9 cellular contexts compared by ENCODE assay signal in the genomic region with DNA sequence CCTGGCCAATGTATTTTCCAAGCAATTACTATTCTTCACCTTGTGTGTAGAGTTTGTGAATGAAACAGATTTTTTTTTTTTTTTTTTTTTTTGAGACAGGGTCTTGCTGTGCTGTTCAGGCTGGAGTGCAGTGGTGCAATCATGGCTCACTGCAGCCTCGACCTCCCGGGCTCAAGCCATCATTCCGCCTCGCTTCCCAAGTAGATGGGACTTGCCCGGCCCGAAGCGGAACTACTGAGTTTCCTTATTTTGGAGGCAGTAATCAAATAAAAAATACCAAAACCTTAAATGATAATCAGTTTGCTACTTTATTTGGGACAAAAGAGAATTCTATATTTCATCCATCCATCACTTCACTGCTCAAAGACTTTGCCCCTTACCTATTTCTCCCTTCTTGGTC. TPM values are rescaled to one million over a fixed set of nuclear protein-coding genes. Genes with fewer than 3 reads are reported as not detected.
DNase-seq lines count a peak whose midpoint lies in the region; ATAC-seq and TF ChIP-seq lines count a peak whose summit lies in the region.
"Had no signal": no experiment of that assay in that cellular context is flagged by ENCODE, and none has a peak within 500 bp of the region (broad histone marks: within the 10 kb centered on the region; RNA-seq: fewer than 3 reads in every experiment).

No MANE protein-coding gene starts in this region.

- no peak for DNase-seq in activated naive CD8-positive, alpha-beta T cell treated with anti-CD3 and anti-CD28 coated beads, Interleukin-2, amount 10 ng/mL, durations not matched to agents 7 days and 5 days
- no peak for DNase-seq in activated naive CD8-positive, alpha-beta T cell treated with anti-CD3 and anti-CD28 coated beads, Interleukin-2, amount 50 U/mL, for 24 hours
- no peak for DNase-seq in activated CD8-positive, alpha-beta T cell treated with anti-CD3 and anti-CD28 coated beads, Interleukin-2, amount 10 ng/mL, durations not matched to agents 7 days and 5 days
- DNase-seq in lower lobe of right lung: no peak
- no peak for DNase-seq in tibial nerve (ENCODE audit: low spot score in 2 of 2)
- DNase-seq in NCI-H446 (lab: John Stamatoyannopoulos, UW): no peak
- DNase-seq in C1 segment of cervical spinal cord (lab: John Stamatoyannopoulos, UW): no peak

- CTCF ChIA-PET in activated CD8-positive, alpha-beta T cell treated with anti-CD3 and anti-CD28 coated beads, Interleukin-2, amount 10 ng/mL, durations not matched to agents 7 days and 5 days (lab: Charles Lee): no interaction called here

- intact Hi-C loops in lower lobe of right lung (cut with DNase I): no loop called here

- peak overlapping the region; percentile 91 for H3K4me3 ChIP-seq in lower lobe of right lung
- H3K4me3 ChIP-seq in tibial nerve: peak overlapping the region in 3 of 4 donors; percentile 49 to 91 (median 83)
- H3K4me3 ChIP-seq in gastroesophageal sphincter: peak overlapping the region in 1 of 2 donors; percentile 76

- H3K4me1 Mint-ChIP-seq in activated naive CD8-positive, alpha-beta T cell treated with anti-CD3 and anti-CD28 coated beads, Interleukin-2, amount 10 ng/mL, durations not matched to agents 7 days and 5 days: peaks cover 9% of the 10 kb centered on the region
- peaks cover 6% of the 10 kb centered on the region for H3K4me1 Mint-ChIP-seq in activated naive CD8-positive, alpha-beta T cell treated with anti-CD3 and anti-CD28 coated beads, Interleukin-2, amount 50 U/mL, for 24 hours
- peaks cover 12% of the 10 kb centered on the region for H3K4me1 Mint-ChIP-seq in activated CD8-positive, alpha-beta T cell treated with anti-CD3 and anti-CD28 coated beads, Interleukin-2, amount 10 ng/mL, durations not matched to agents 7 days and 5 days (ENCODE audit: low read depth)

- H3K9me3 ChIP-seq in lower lobe of right lung: no peaks in the 10 kb centered on the region
- H3K9me3 ChIP-seq in tibial nerve: peaks cover 0 to 1% (median 0%) of the 10 kb centered on the region in 4 donors
- H3K9me3 ChIP-seq in gastroesophageal sphincter: no peaks in the 10 kb centered on the region

- no peaks in the 10 kb centered on the region for H3K9me3 Mint-ChIP-seq in activated naive CD8-positive, alpha-beta T cell treated with anti-CD3 and anti-CD28 coated beads, Interleukin-2, amount 10 ng/mL, durations not matched to agents 7 days and 5 days
- H3K9me3 Mint-ChIP-seq in activated naive CD8-positive, alpha-beta T cell treated with anti-CD3 and anti-CD28 coated beads, Interleukin-2, amount 50 U/mL, for 24 hours: no peaks in the 10 kb centered on the region
- no peaks in the 10 kb centered on the region for H3K9me3 Mint-ChIP-seq in activated CD8-positive, alpha-beta T cell treated with anti-CD3 and anti-CD28 coated beads, Interleukin-2, amount 10 ng/mL, durations not matched to agents 7 days and 5 days (ENCODE audit: insufficient read depth)

- no peak overlapping the region for H3K27ac Mint-ChIP-seq in activated naive CD8-positive, alpha-beta T cell treated with anti-CD3 and anti-CD28 coated beads, Interleukin-2, amount 10 ng/mL, durations not matched to agents 7 days and 5 days
- H3K27ac Mint-ChIP-seq in activated naive CD8-positive, alpha-beta T cell treated with anti-CD3 and anti-CD28 coated beads, Interleukin-2, amount 50 U/mL, for 24 hours: no peak overlapping the region
- H3K27ac Mint-ChIP-seq in activated CD8-positive, alpha-beta T cell treated with anti-CD3 and anti-CD28 coated beads, Interleukin-2, amount 10 ng/mL, durations not matched to agents 7 days and 5 days: no peak overlapping the region

- POLR2A ChIA-PET in activated naive CD8-positive, alpha-beta T cell treated with anti-CD3 and anti-CD28 coated beads, Interleukin-2, amount 10 ng/mL, durations not matched to agents 7 days and 5 days (lab: Charles Lee): no interaction called here
- POLR2A ChIA-PET in activated CD8-positive, alpha-beta T cell treated with anti-CD3 and anti-CD28 coated beads, Interleukin-2, amount 10 ng/mL, durations not matched to agents 7 days and 5 days (lab: Charles Lee): no interaction called here

- peaks cover under 1% of the 10 kb centered on the region for H3K27me3 Mint-ChIP-seq in activated naive CD8-positive, alpha-beta T cell treated with anti-CD3 and anti-CD28 coated beads, Interleukin-2, amount 10 ng/mL, durations not matched to agents 7 days and 5 days
- H3K27me3 Mint-ChIP-seq in activated naive CD8-positive, alpha-beta T cell treated with anti-CD3 and anti-CD28 coated beads, Interleukin-2, amount 50 U/mL, for 24 hours: no peaks in the 10 kb centered on the region
- H3K27me3 Mint-ChIP-seq in activated CD8-positive, alpha-beta T cell treated with anti-CD3 and anti-CD28 coated beads, Interleukin-2, amount 10 ng/mL, durations not matched to agents 7 days and 5 days (ENCODE audit: low read depth): peaks cover 2% of the 10 kb centered on the region

- peaks cover 1% of the 10 kb centered on the region for H3K36me3 Mint-ChIP-seq in activated naive CD8-positive, alpha-beta T cell treated with anti-CD3 and anti-CD28 coated beads, Interleukin-2, amount 10 ng/mL, durations not matched to agents 7 days and 5 days
- no peaks in the 10 kb centered on the region for H3K36me3 Mint-ChIP-seq in activated naive CD8-positive, alpha-beta T cell treated with anti-CD3 and anti-CD28 coated beads, Interleukin-2, amount 50 U/mL, for 24 hours (ENCODE audit: low read depth)
- no peaks in the 10 kb centered on the region for H3K36me3 Mint-ChIP-seq in activated CD8-positive, alpha-beta T cell treated with anti-CD3 and anti-CD28 coated beads, Interleukin-2, amount 10 ng/mL, durations not matched to agents 7 days and 5 days (ENCODE audit: low read depth)

- no peaks in the 10 kb centered on the region for H3K36me3 ChIP-seq in lower lobe of right lung
- peaks cover 0 to 2% (median 0%) of the 10 kb centered on the region in 3 donors for H3K36me3 ChIP-seq in tibial nerve
- H3K36me3 ChIP-seq in gastroesophageal sphincter: no peaks in the 10 kb centered on the region

- no peak overlapping the region for H3K27ac ChIP-seq in lower lobe of right lung
- H3K27ac ChIP-seq in tibial nerve: peak overlapping the region in 3 of 4 donors; percentile 56 to 92 (median 79)
- H3K27ac ChIP-seq in gastroesophageal sphincter: peak overlapping the region in 2 of 4 donors; percentile 78 to 86

- H3K27me3 ChIP-seq in lower lobe of right lung (ENCODE audit: low read depth): no peaks in the 10 kb centered on the region
- no peaks in the 10 kb centered on the region for H3K27me3 ChIP-seq in tibial nerve
- H3K27me3 ChIP-seq in gastroesophageal sphincter: no peaks in the 10 kb centered on the region

- TF ChIP-seq POLR2A in tibial nerve (IDR thresholded peaks at IDR 0.05): no peak
- no peak for TF ChIP-seq POLR2A in gastroesophageal sphincter (IDR thresholded peaks at IDR 0.05)

- TF ChIP-seq CTCF in lower lobe of right lung (IDR thresholded peaks at IDR 0.05) (no peak), tibial nerve (IDR thresholded peaks at IDR 0.05) (no peak), gastroesophageal sphincter (IDR thresholded peaks at IDR 0.05) (no peak)

- ATAC-seq in activated naive CD8-positive, alpha-beta T cell treated with anti-CD3 and anti-CD28 coated beads, Interleukin-2, amount 10 ng/mL, durations not matched to agents 7 days and 5 days (ENCODE audit: low read depth): no peak
- ATAC-seq in activated naive CD8-positive, alpha-beta T cell treated with anti-CD3 and anti-CD28 coated beads, Interleukin-2, amount 50 U/mL, for 24 hours: no peak
- ATAC-seq in activated CD8-positive, alpha-beta T cell treated with anti-CD3 and anti-CD28 coated beads, Interleukin-2, amount 10 ng/mL, durations not matched to agents 7 days and 5 days: no peak
- no peak for ATAC-seq in lower lobe of right lung
- ATAC-seq in gastroesophageal sphincter: no peak

- WGBS in tibial nerve, 2 donors: 94 to 95% methylated on average over 7 of the region's 7 CpGs
- 88% methylated on average over 6 of the region's 7 CpGs; no CpG with 5 or more reads in 1 of the 2 donors for WGBS in gastroesophageal sphincter (ENCODE audit: low coverage in 1 of 2), 2 donors

- peak overlapping the region; percentile 9 for H3K4me3 Mint-ChIP-seq in activated naive CD8-positive, alpha-beta T cell treated with anti-CD3 and anti-CD28 coated beads, Interleukin-2, amount 10 ng/mL, durations not matched to agents 7 days and 5 days
- H3K4me3 Mint-ChIP-seq in activated naive CD8-positive, alpha-beta T cell treated with anti-CD3 and anti-CD28 coated beads, Interleukin-2, amount 50 U/mL, for 24 hours: no peak overlapping the region
- peak overlapping the region; percentile 96 for H3K4me3 Mint-ChIP-seq in activated CD8-positive, alpha-beta T cell treated with anti-CD3 and anti-CD28 coated beads, Interleukin-2, amount 10 ng/mL, durations not matched to agents 7 days and 5 days

- TF ChIP-seq EP300 in tibial nerve (IDR thresholded peaks at IDR 0.05) (no peak), gastroesophageal sphincter (IDR thresholded peaks at IDR 0.05) (no peak)

- peaks cover 9% of the 10 kb centered on the region for H3K4me1 ChIP-seq in lower lobe of right lung
- H3K4me1 ChIP-seq in tibial nerve: peaks cover 0 to 24% (median 0%) of the 10 kb centered on the region in 4 donors
- peaks cover 0 to 19% (median 2%) of the 10 kb centered on the region in 3 donors for H3K4me1 ChIP-seq in gastroesophageal sphincter

RNA-seq across cellular contexts. Expression of gene BTBD8, which starts 0.7 kb away (rescaled TPM):
- 1 to 10 TPM; 2.6 to 2.7 TPM for total RNA-seq in activated naive CD8-positive, alpha-beta T cell treated with anti-CD3 and anti-CD28 coated beads, Interleukin-2, amount 10 ng/mL, durations not matched to agents 7 days and 5 days
- total RNA-seq in activated CD8-positive, alpha-beta T cell treated with anti-CD3 and anti-CD28 coated beads, Interleukin-2, amount 10 ng/mL, durations not matched to agents 7 days and 5 days: 1 to 10 TPM; 1.5 to 1.6 TPM
- 5.5 TPM for total RNA-seq in lower lobe of right lung
- total RNA-seq in tibial nerve: 10 to 100 TPM in 2 of 4 donors, 1 to 10 TPM in 2; 7.8 to 19.0 (median 14.4) TPM
- 1 to 10 TPM; 4.6 to 8.9 (median 5.7) TPM for total RNA-seq in gastroesophageal sphincter

RNA-seq across cellular contexts. Expression of gene SETSIP, which starts 4.2 kb away (rescaled TPM):
- under 1 TPM in 1 of 2 experiments, not detected in 1; 0.47 TPM for total RNA-seq in activated naive CD8-positive, alpha-beta T cell treated with anti-CD3 and anti-CD28 coated beads, Interleukin-2, amount 10 ng/mL, durations not matched to agents 7 days and 5 days
- total RNA-seq in activated CD8-positive, alpha-beta T cell treated with anti-CD3 and anti-CD28 coated beads, Interleukin-2, amount 10 ng/mL, durations not matched to agents 7 days and 5 days: under 1 TPM in 1 of 2 experiments, not detected in 1; 0.55 TPM
- total RNA-seq in lower lobe of right lung (not detected), tibial nerve (not detected), gastroesophageal sphincter (not detected)
- total RNA-seq: left lobe of liver had no signal

RNA-seq across cellular contexts. Expression of gene EPHX4, which starts 49.7 kb away (rescaled TPM):
- total RNA-seq in activated naive CD8-positive, alpha-beta T cell treated with anti-CD3 and anti-CD28 coated beads, Interleukin-2, amount 10 ng/mL, durations not matched to agents 7 days and 5 days: not detected
- not detected for total RNA-seq in activated CD8-positive, alpha-beta T cell treated with anti-CD3 and anti-CD28 coated beads, Interleukin-2, amount 10 ng/mL, durations not matched to agents 7 days and 5 days
- total RNA-seq in lower lobe of right lung: 0.59 TPM
- total RNA-seq in tibial nerve: 1 to 10 TPM in 1 of 4 donors, not detected in 3; 1.1 TPM
- total RNA-seq in gastroesophageal sphincter: 1 to 10 TPM in 3 of 4 donors, under 1 TPM in 1; 0.31 to 4.4 (median 2.7) TPM
- total RNA-seq: left lobe of liver had no signal
